In the genomic region with DNA sequence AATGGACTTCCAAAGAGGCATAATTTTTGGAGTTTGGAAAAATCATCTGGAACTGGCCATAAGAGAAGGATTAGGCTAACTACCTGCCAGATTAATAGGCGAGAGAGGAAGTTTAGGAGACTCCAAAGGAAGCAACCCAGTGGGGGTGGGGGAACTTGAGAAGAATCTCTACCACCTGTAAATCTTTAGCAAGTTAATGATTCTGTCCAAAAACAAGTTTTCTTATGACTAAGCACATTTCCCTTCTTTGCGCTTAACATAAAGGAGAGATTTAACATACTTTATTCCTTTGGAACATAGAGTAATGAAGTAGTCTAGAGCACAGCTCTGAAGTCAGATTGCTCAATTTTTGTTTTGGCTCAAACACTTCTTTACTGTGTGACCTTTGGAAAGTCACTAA, we compare ENCODE assay signal across 17 cellular contexts.
"Had no signal": no experiment of that assay in that cellular context is flagged by ENCODE, and none has a peak within 500 bp of the region (broad histone marks: within the 10 kb centered on the region; RNA-seq: fewer than 3 reads in every experiment).

No MANE protein-coding gene starts in this region.

- H3K36me3 ChIP-seq: MG63, SJCRH30 had no signal

- H3K9me3 ChIP-seq: MG63 had no signal

- FAIRE-seq: HepG2 had no signal

- H3K4me3 ChIP-seq: MG63, SJCRH30 had no signal

- DNase-seq: Karpas-422, KG1, MG63, NCI-H1092 treated with DMSO at 0.1 percent for 48 hours, NCI-H1436, NCI-H187, NCI-H2029, NCI-H2081 treated with DMSO at 0.1 percent for 48 hours, NCI-H2171, NCI-H446, NCI-H510A, NCI-H524 treated with DMSO at 0.1 percent for 48 hours, NCI-H774, SHP77 treated with DMSO at 0.1 percent for 48 hours, SJCRH30 had no signal

- H3K27ac ChIP-seq: RWPE1, SJCRH30 had no signal

- H3K27me3 ChIP-seq: MG63, SJCRH30 had no signal
